Comparison of ENCODE assay signal across 8 cellular contexts in genomic region chr3:101691685-101692671, GRCh38. TPM values are rescaled to one million over a fixed set of nuclear protein-coding genes. Genes with fewer than 3 reads are reported as not detected.
DNase-seq lines count a peak whose midpoint lies in the region; ATAC-seq and TF ChIP-seq lines count a peak whose summit lies in the region.
"Not testable (repeated sequence)": the region's sequence is repeated elsewhere in the genome, so short reads cannot be mapped to it uniquely, and the experiment has no call there.

No MANE protein-coding gene starts in this region.

- not testable (repeated sequence) for DNase-seq in CD8-positive, alpha-beta T cell; activated naive CD4-positive, alpha-beta T cell treated with anti-CD3 and anti-CD28 coated beads for 36 hours; epithelial cell of prostate (ENCODE audit: low read depth, low spot score)
- DNase-seq in HAP-1 (ENCODE audit: low spot score in 2 of 2) (peak; percentile 62), iris pigment epithelial cell (ENCODE audit: low read depth) (peak; percentile 22), thyroid gland (peak in 1 of 2 donors; percentile 31)

- H3K27ac ChIP-seq in CD8-positive, alpha-beta T cell (ENCODE audit: low read depth, low read length), result not testable (repeated sequence)
- H3K27ac ChIP-seq in OCI-LY3 (ENCODE audit: low read length), result peak overlapping the region; percentile 39
- peak overlapping the region; percentile 1 for H3K27ac ChIP-seq in epithelial cell of prostate
- peak overlapping the region; percentile 47 to 79 (median 64) for H3K27ac ChIP-seq in thyroid gland

- H3K4me1 ChIP-seq in CD8-positive, alpha-beta T cell (ENCODE audit: insufficient read depth, low read length), result not testable (repeated sequence)
- peaks cover 39% of the 10 kb centered on the region for H3K4me1 ChIP-seq in HAP-1
- peaks cover 22% of the 10 kb centered on the region for H3K4me1 ChIP-seq in OCI-LY3 (ENCODE audit: low read length)
- peaks cover 15 to 16% of the 10 kb centered on the region in 2 donors for H3K4me1 ChIP-seq in thyroid gland

- H3K4me3 ChIP-seq in CD8-positive, alpha-beta T cell (ENCODE audit: low read depth, low read length); thyroid gland (replicated peaks in 1 of 3): not testable (repeated sequence)
- H3K4me3 ChIP-seq in HAP-1, result peak overlapping the region; percentile 28
- peak overlapping the region; percentile 51 for H3K4me3 ChIP-seq in OCI-LY3 (ENCODE audit: low read length)

- TF ChIP-seq POLR2A in thyroid gland (IDR thresholded peaks at IDR 0.05), result not testable (repeated sequence)

- not testable (repeated sequence) for H3K9me3 Mint-ChIP-seq in CD8-positive, alpha-beta T cell; activated naive CD4-positive, alpha-beta T cell treated with anti-CD3 and anti-CD28 coated beads for 36 hours; nephron

- peak overlapping the region; percentile 58 for H3K4me2 ChIP-seq in OCI-LY3 (ENCODE audit: low read length)

- H3K27me3 Mint-ChIP-seq in CD8-positive, alpha-beta T cell (ENCODE audit: low read depth); activated naive CD4-positive, alpha-beta T cell treated with anti-CD3 and anti-CD28 coated beads for 36 hours (ENCODE audit: low read depth); nephron (ENCODE audit: low read depth): not testable (repeated sequence)

- CTCF ChIA-PET in CD8-positive, alpha-beta T cell (lab: Charles Lee), result interaction anchor here (0.6 kb wide), 1 partner anchor 537 kb away, joined by 3 read pairs; no protein-coding TSS in a partner anchor
- CTCF ChIA-PET in activated naive CD4-positive, alpha-beta T cell treated with anti-CD3 and anti-CD28 coated beads for 36 hours (lab: Charles Lee), result interaction anchor here (1.0 to 1.4 kb wide), 2 partner anchors 14 to 111 kb away, joined by 3 to 4 read pairs; no protein-coding TSS in a partner anchor

- not testable (repeated sequence) for H4K20me1 ChIP-seq in OCI-LY3 (ENCODE audit: insufficient read depth, low read length)

- not testable (repeated sequence) for ATAC-seq in CD8-positive, alpha-beta T cell

- peak overlapping the region; percentile 43 for H3K27ac Mint-ChIP-seq in CD8-positive, alpha-beta T cell
- peak overlapping the region; percentile 50 for H3K27ac Mint-ChIP-seq in activated naive CD4-positive, alpha-beta T cell treated with anti-CD3 and anti-CD28 coated beads for 36 hours
- peak overlapping the region in 2 of 3 experiments; percentile 71 to 88 for H3K27ac Mint-ChIP-seq in nephron

- WGBS in thyroid gland, 2 donors, result 35 to 37% methylated on average over 12 to 15 of the region's 15 CpGs

- H3K4me3 Mint-ChIP-seq in CD8-positive, alpha-beta T cell; activated naive CD4-positive, alpha-beta T cell treated with anti-CD3 and anti-CD28 coated beads for 36 hours; nephron: not testable (repeated sequence)

- not testable (repeated sequence) for H3K36me3 ChIP-seq in CD8-positive, alpha-beta T cell (ENCODE audit: insufficient read depth, low read length); HAP-1 (replicated peaks); OCI-LY3 (replicated peaks; ENCODE audit: low read depth, low read length); thyroid gland

- not testable (repeated sequence) for H3K79me2 ChIP-seq in OCI-LY3 (ENCODE audit: low read length)

- peaks cover 18% of the 10 kb centered on the region for H3K4me1 Mint-ChIP-seq in CD8-positive, alpha-beta T cell (ENCODE audit: low read depth)
- H3K4me1 Mint-ChIP-seq in activated naive CD4-positive, alpha-beta T cell treated with anti-CD3 and anti-CD28 coated beads for 36 hours (ENCODE audit: low read depth), result peaks cover 29% of the 10 kb centered on the region
- H3K4me1 Mint-ChIP-seq in nephron, result peaks cover 52% of the 10 kb centered on the region

- not testable (repeated sequence) for H2AFZ ChIP-seq in OCI-LY3 (ENCODE audit: low read depth, low read length)

- in situ Hi-C loops in HAP-1 (cut with MboI; ENCODE audit: low sequenced_read_pairs), result not testable (repeated sequence)

- peak overlapping the region; percentile 44 for H3K9ac ChIP-seq in OCI-LY3 (ENCODE audit: low read length)

- H3K36me3 Mint-ChIP-seq in CD8-positive, alpha-beta T cell; activated naive CD4-positive, alpha-beta T cell treated with anti-CD3 and anti-CD28 coated beads for 36 hours (ENCODE audit: low read depth); nephron (ENCODE audit: low read depth): not testable (repeated sequence)

- TF ChIP-seq CTCF in CD8-positive, alpha-beta T cell (IDR thresholded peaks at IDR 0.05); OCI-LY3 (IDR thresholded peaks at IDR 0.05; ENCODE audit: low read depth, low read length); nephron (IDR thresholded peaks at IDR 0.05; ENCODE audit: unreplicated experiment in 3 of 3); thyroid gland (IDR thresholded peaks at IDR 0.05): not testable (repeated sequence)

- H3K9me3 ChIP-seq in CD8-positive, alpha-beta T cell (ENCODE audit: low read length); HAP-1; OCI-LY3 (ENCODE audit: insufficient read depth, low read length); thyroid gland: not testable (repeated sequence)

- intact Hi-C loops in CD8-positive, alpha-beta T cell (cut with DNase I, micrococcal nuclease), result loop anchor here in 1 of 2 experiments (1.0 kb wide), 1 partner anchor 34 kb away; no protein-coding TSS in a partner anchor
- intact Hi-C loops in activated naive CD4-positive, alpha-beta T cell treated with anti-CD3 and anti-CD28 coated beads for 36 hours (cut with micrococcal nuclease); thyroid gland (cut with DNase I): not testable (repeated sequence)

- not testable (repeated sequence) for H3K27me3 ChIP-seq in CD8-positive, alpha-beta T cell (ENCODE audit: insufficient read depth, low read length); HAP-1 (ENCODE audit: low read depth); OCI-LY3 (ENCODE audit: low read depth, low read length); thyroid gland

- POLR2A ChIA-PET in CD8-positive, alpha-beta T cell (lab: Charles Lee), result not testable (repeated sequence)

RNA-seq across cellular contexts. Expression of gene RPL24, which starts 5.5 kb away (rescaled TPM):
- 1,000 to 10,000 TPM; 1,584 to 1,674 TPM for total RNA-seq in CD8-positive, alpha-beta T cell
- total RNA-seq in activated naive CD4-positive, alpha-beta T cell treated with anti-CD3 and anti-CD28 coated beads for 36 hours, result 1,000 to 10,000 TPM; 2,159 to 2,187 TPM
- 1,000 to 10,000 TPM in 3 of 4 donors, 100 to 1,000 TPM in 1; 958 to 1,885 (median 1,354) TPM for total RNA-seq in thyroid gland

RNA-seq across cellular contexts. Expression of gene ZBTB11, which starts 15.0 kb away (rescaled TPM):
- 10 to 100 TPM; 69.6 to 75.2 TPM for total RNA-seq in CD8-positive, alpha-beta T cell
- total RNA-seq in activated naive CD4-positive, alpha-beta T cell treated with anti-CD3 and anti-CD28 coated beads for 36 hours, result 10 to 100 TPM; 31.2 to 31.7 TPM
- 10 to 100 TPM; 28.0 to 43.6 (median 35.9) TPM for total RNA-seq in thyroid gland

RNA-seq across cellular contexts. Expression of gene CEP97, which starts 32.4 kb away (rescaled TPM):
- total RNA-seq in CD8-positive, alpha-beta T cell, result 1 to 10 TPM; 3.4 to 5.3 TPM
- 10 to 100 TPM; 17.0 to 20.3 TPM for total RNA-seq in activated naive CD4-positive, alpha-beta T cell treated with anti-CD3 and anti-CD28 coated beads for 36 hours
- 10 to 100 TPM in 1 of 4 donors, 1 to 10 TPM in 3; 7.3 to 13.3 (median 8.2) TPM for total RNA-seq in thyroid gland
